Comparison of ENCODE assay signal across 8 cellular contexts in the genomic region with DNA sequence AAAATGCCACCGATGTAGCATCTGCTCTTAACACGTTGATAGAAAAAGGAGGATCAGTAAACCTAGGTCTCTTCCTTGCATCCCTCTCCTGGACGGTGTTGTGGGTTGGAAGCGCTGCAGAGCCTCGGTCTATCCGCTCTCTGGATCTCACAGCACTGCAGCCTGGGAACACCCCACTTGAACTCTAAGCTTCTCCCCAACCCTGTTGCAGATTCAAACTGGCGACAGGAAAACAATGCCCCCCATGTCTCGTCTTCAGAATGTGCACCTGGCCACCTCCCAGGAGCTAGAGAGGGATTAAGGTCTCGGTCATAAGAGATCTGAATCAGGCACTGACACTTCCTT. TPM values are rescaled to one million over a fixed set of nuclear protein-coding genes. Genes with fewer than 3 reads are reported as not detected.
DNase-seq lines count a peak whose midpoint lies in the region; ATAC-seq, FAIRE-seq and TF ChIP-seq lines count a peak whose summit lies in the region.

No MANE protein-coding gene starts in this region.

- no peak for TF ChIP-seq RAD21 in H1 (IDR thresholded peaks at IDR 0.05 in 1 of 2, conservative IDR thresholded peaks at IDR 0.05 in 1 of 2; ENCODE audit: low read depth in 2 of 2, low read length in 2 of 2)

- H4K91ac ChIP-seq in H1 (replicated peaks; ENCODE audit: insufficient read length, low read length), result no peak overlapping the region

- H3F3A ChIP-seq in neural progenitor cell (ENCODE audit: low read depth), result peaks cover 15% of the 10 kb centered on the region

- no peak overlapping the region for H3K23ac ChIP-seq in H1 (ENCODE audit: insufficient read length)

- no peak for TF ChIP-seq CTCF in BE2C (IDR thresholded peaks at IDR 0.05; ENCODE audit: low read depth, low read length)
- TF ChIP-seq CTCF in H1 (IDR thresholded peaks at IDR 0.05; ENCODE audit: control extremely low read depth in 1 of 3, insufficient read depth in 1 of 3, low read depth in 1 of 3, low read length in 3 of 3), result no peak
- no peak for TF ChIP-seq CTCF in neural progenitor cell (IDR thresholded peaks at IDR 0.05)

- peak overlapping the region; percentile 75 to 90 (median 81) for H3K9ac ChIP-seq in H1 (replicated peaks in 1 of 4; ENCODE audit: extremely low read depth in 1 of 4, low read depth in 3 of 4, low read length in 3 of 4)
- peak overlapping the region; percentile 56 for H3K9ac ChIP-seq in neural progenitor cell

- no peak overlapping the region for H2BK20ac ChIP-seq in H1 (ENCODE audit: low read length)

- no peak overlapping the region for H4K8ac ChIP-seq in H1 (ENCODE audit: extremely low read depth, insufficient read depth, low read length)

- H2AFZ ChIP-seq in H1 (ENCODE audit: low read length) (peak overlapping the region; percentile 89), neural progenitor cell (replicated peaks) (peak overlapping the region; percentile 10)

- CTCF ChIA-PET in H1 (lab: Charles Lee; ENCODE audit: partially characterized antibody), result interaction anchor here (1.1 to 13.5 kb wide), 8 partner anchors 14 to 318 kb away, joined by 3 to 247 read pairs (median 10); no protein-coding TSS in a partner anchor

- peak; percentile 1 for ATAC-seq in GM21381 (IDR thresholded peaks at IDR 0.05; ENCODE audit: unreplicated experiment)
- no peak for ATAC-seq in GM18505 (IDR thresholded peaks at IDR 0.05; ENCODE audit: unreplicated experiment)
- no peak for ATAC-seq in HG03196 (IDR thresholded peaks at IDR 0.05; ENCODE audit: unreplicated experiment)

- H3K4me3 ChIP-seq in BE2C (ENCODE audit: low read depth, low read length) (peak overlapping the region; percentile 92), SJCRH30 (peak overlapping the region; percentile 91), H1 (ENCODE audit: extremely low read depth in 1 of 4, insufficient read depth in 2 of 4, low read depth in 3 of 4, low read length in 4 of 4) (peak overlapping the region; percentile 59 to 80 (median 76)), neural progenitor cell (peak overlapping the region; percentile 62)

- H3K4me3 Mint-ChIP-seq in neural progenitor cell, result peak overlapping the region; percentile 99

- H2BK5ac ChIP-seq in H1 (ENCODE audit: low read depth, low read length), result peak overlapping the region; percentile 60

- H3K27me3 ChIP-seq in BE2C, result no peaks in the 10 kb centered on the region
- no peaks in the 10 kb centered on the region for H3K27me3 ChIP-seq in SJCRH30
- no peaks in the 10 kb centered on the region for H3K27me3 ChIP-seq in H1 (replicated peaks in 1 of 4; ENCODE audit: control insufficient read depth in 3 of 4, extremely low read depth in 1 of 4, insufficient read depth in 3 of 4, low read length in 3 of 4)
- no peaks in the 10 kb centered on the region for H3K27me3 ChIP-seq in neural progenitor cell

- POLR2A ChIA-PET in H1 (lab: Charles Lee; ENCODE audit: partially characterized antibody), result interaction anchor here (1.3 kb wide), 1 partner anchor 33 kb away, joined by 3 read pairs; no protein-coding TSS in a partner anchor

- peaks cover 17% of the 10 kb centered on the region for H3K36me3 Mint-ChIP-seq in neural progenitor cell

- H3K56ac ChIP-seq in H1 (replicated peaks; ENCODE audit: insufficient read length, low read depth, low read length), result no peak overlapping the region

- WGBS in H1 (ENCODE audit: extremely low coverage in 1 of 2, insufficient coverage in 1 of 2, insufficient read length in 1 of 2, insufficient replicate concordance in 2 of 2, low coverage in 1 of 2, low lambda C conversion rate in 2 of 2, missing lambda C conversion rate in 1 of 2), 2 experiments, result 1% methylated on average over 9 of the region's 9 CpGs; no CpG with 5 or more reads in 1 of the 2 experiments

- H3K27ac ChIP-seq in SJCRH30 (peak overlapping the region; percentile 71), H1 (ENCODE audit: low read depth, low read length) (peak overlapping the region; percentile 63), neural progenitor cell (peak overlapping the region; percentile 1)

- H4K5ac ChIP-seq in H1 (ENCODE audit: insufficient read length, low read depth, low read length), result no peak overlapping the region

- no peak overlapping the region for H2BK120ac ChIP-seq in H1 (replicated peaks; ENCODE audit: low read depth, low read length)

- no peak for FAIRE-seq in H1 (lab: Jason Lieb, UNC)

- no peak overlapping the region; the same call in 1 of the 2 replicates for H2AK5ac ChIP-seq in H1 (ENCODE audit: low read depth, low read length)

- H2BK12ac ChIP-seq in H1 (ENCODE audit: low read depth, low read length), result no peak overlapping the region; the same call in 1 of the 2 replicates

- H3K4me1 Mint-ChIP-seq in neural progenitor cell, result peaks cover 18% of the 10 kb centered on the region

- H3K36me3 ChIP-seq in BE2C (no peaks in the 10 kb centered on the region), SJCRH30 (no peaks in the 10 kb centered on the region; the same call in 1 of the 2 replicates), H1 (ENCODE audit: control insufficient read depth in 2 of 4, insufficient read depth in 4 of 4, low read length in 3 of 4) (peaks cover 0 to 8% (median 4%) of the 10 kb centered on the region in 4 experiments; a peak in 3 of 8 replicates), neural progenitor cell (no peaks in the 10 kb centered on the region)

- TF ChIP-seq POLR2A in H1 (IDR thresholded peaks at IDR 0.05; ENCODE audit: control extremely low read depth in 1 of 2, low read depth in 2 of 2, low read length in 2 of 2) (no peak; a peak in 1 of 3 replicates), GM18505 (IDR thresholded peaks at IDR 0.05; ENCODE audit: borderline replicate concordance, extremely low read depth, insufficient read depth, insufficient read length) (no peak)

- no peaks in the 10 kb centered on the region; the same call in 1 of the 2 replicates for H3K79me1 ChIP-seq in H1 (ENCODE audit: low read depth, low read length)

- no peak for TF ChIP-seq EP300 in H1 (IDR thresholded peaks at IDR 0.05; ENCODE audit: borderline replicate concordance in 1 of 2, low read depth in 2 of 2, low read length in 2 of 2)

- H3K23me2 ChIP-seq in H1 (ENCODE audit: low read depth, low read length), result peaks cover 3% of the 10 kb centered on the region; the same call in 1 of the 2 replicates

- H3K18ac ChIP-seq in H1 (ENCODE audit: extremely low read depth, low read length), result peak overlapping the region; percentile 56; the same call in 1 of the 2 replicates

- H3K79me2 ChIP-seq in H1 (ENCODE audit: control insufficient read depth in 1 of 2, insufficient read depth in 2 of 2, low read length in 2 of 2), result peaks cover 0 to 13% of the 10 kb centered on the region in 2 experiments; a peak in 2 of 4 replicates
- H3K79me2 ChIP-seq in neural progenitor cell (ENCODE audit: low read depth), result peaks cover 36% of the 10 kb centered on the region

- no peaks in the 10 kb centered on the region for H4K20me1 ChIP-seq in H1 (replicated peaks in 1 of 2; ENCODE audit: control insufficient read depth in 1 of 2, insufficient read depth in 2 of 2, low read length in 2 of 2)
- no peaks in the 10 kb centered on the region for H4K20me1 ChIP-seq in neural progenitor cell (ENCODE audit: low read depth)

- H3K4me1 ChIP-seq in BE2C (no peaks in the 10 kb centered on the region), SJCRH30 (no peaks in the 10 kb centered on the region), H1 (replicated peaks in 1 of 4; ENCODE audit: control insufficient read depth in 3 of 4, insufficient read depth in 4 of 4, low read length in 3 of 4) (peaks cover 2 to 6% (median 3%) of the 10 kb centered on the region in 4 experiments; a peak in 3 of 7 replicates), neural progenitor cell (peaks cover 10% of the 10 kb centered on the region)

- no peak overlapping the region for H3K4ac ChIP-seq in H1 (replicated peaks; ENCODE audit: insufficient read length, low read depth, low read length)

- H3K14ac ChIP-seq in H1 (ENCODE audit: insufficient read length), result no peak overlapping the region

- H3K27ac Mint-ChIP-seq in neural progenitor cell, result peak overlapping the region; percentile 96

- peaks cover 5% of the 10 kb centered on the region for H3K27me3 Mint-ChIP-seq in neural progenitor cell (ENCODE audit: insufficient read depth, low read depth)

- H3K4me2 ChIP-seq in H1 (ENCODE audit: insufficient read depth in 1 of 2, low read depth in 2 of 2, low read length in 2 of 2) (peak overlapping the region; percentile 88 to 94), neural progenitor cell (peak overlapping the region; percentile 92)

- H2BK15ac ChIP-seq in H1 (ENCODE audit: low read length), result no peak overlapping the region

- H3K9me3 Mint-ChIP-seq in neural progenitor cell, result peaks cover 24% of the 10 kb centered on the region

- H3K9me3 ChIP-seq in BE2C (no peaks in the 10 kb centered on the region), SJCRH30 (replicated peaks) (no peaks in the 10 kb centered on the region), H1 (ENCODE audit: insufficient read depth in 2 of 2, low read depth in 1 of 2, low read length in 1 of 2) (peaks cover 10 to 11% of the 10 kb centered on the region in 2 experiments; a peak in 3 of 4 replicates), neural progenitor cell (ENCODE audit: low read depth) (no peaks in the 10 kb centered on the region)

- DNase-seq in BE2C (no peak), SJCRH30 (peak; percentile 19 to 44), H1 (ENCODE audit: low read depth in 1 of 2, low spot score in 2 of 2) (no peak), neural progenitor cell (ENCODE audit: low spot score) (no peak), amniotic stem cell (lab: John Stamatoyannopoulos, UW) (no peak)

RNA-seq across cellular contexts. Expression of gene TMEM218, which starts 0.5 kb away (rescaled TPM):
- polyA plus RNA-seq in BE2C (2012; ENCODE audit: insufficient read depth, insufficient read length, low read depth), result 14.5 TPM
- 19.1 and 22.0 TPM in 2 replicates for total RNA-seq in SJCRH30 (2014; rRNA removed; shearing (Covaris generic))
- total RNA-seq in H1 (2021; fragmentation: NEBNext Ultra II Directional; extraction: Animal tissue kit (Norgen Biotek cat#: 25700)), result 17.0 and 17.3 TPM in 2 replicates
- polyA plus RNA-seq in H1 (2011; rRNA removed), result 30.5 and 33.5 TPM in 2 replicates
- polyA plus RNA-seq in H1 (2011; cell fraction: cytosol; rRNA removed), result 29.4 TPM
- 15.6 TPM for polyA plus RNA-seq in H1 (2011; cell fraction: nucleus; rRNA removed)
- 16.9 to 20.3 TPM (median 18.0 TPM) in 4 replicates for polyA plus RNA-seq in H1 (2012, experiment 1 of 2)
- 13.3 TPM for polyA plus RNA-seq in H1 (2012, experiment 2 of 2)
- polyA plus RNA-seq in H1 (2013, experiment 1 of 2), result 13.5 TPM
- 15.3 TPM for polyA plus RNA-seq in H1 (2013, experiment 2 of 2)
- 11.7 and 14.4 TPM in 2 replicates for polyA minus RNA-seq in H1 (2011; rRNA and poly(A)+ RNA removed)
- polyA minus RNA-seq in H1 (2011; cell fraction: cytosol; rRNA and poly(A)+ RNA removed), result 8.3 TPM
- 13.3 TPM for polyA minus RNA-seq in H1 (2011; cell fraction: nucleus; rRNA and poly(A)+ RNA removed)
- total RNA-seq in neural progenitor cell (ENCODE audit: low replicate concordance), result 44.1 and 47.9 TPM in 2 replicates

RNA-seq across cellular contexts. Expression of gene SLC37A2, which starts 47.9 kb away (rescaled TPM):
- polyA plus RNA-seq in BE2C (2012; ENCODE audit: insufficient read depth, insufficient read length, low read depth), result 1.1 TPM
- total RNA-seq in SJCRH30 (2014; rRNA removed; shearing (Covaris generic)), result 2.9 and 4.0 TPM in 2 replicates
- 1.1 and 1.3 TPM in 2 replicates for total RNA-seq in H1 (2021; fragmentation: NEBNext Ultra II Directional; extraction: Animal tissue kit (Norgen Biotek cat#: 25700))
- polyA plus RNA-seq in H1 (2011; rRNA removed), result 1.9 and 2.0 TPM in 2 replicates
- polyA plus RNA-seq in H1 (2011; cell fraction: cytosol; rRNA removed), result 2.3 TPM
- polyA plus RNA-seq in H1 (2011; cell fraction: nucleus; rRNA removed), result 5.3 TPM
- polyA plus RNA-seq in H1 (2012, experiment 1 of 2), result 1.4 to 1.9 TPM (median 1.7 TPM) in 4 replicates
- 0.96 TPM for polyA plus RNA-seq in H1 (2012, experiment 2 of 2)
- polyA plus RNA-seq in H1 (2013, experiment 1 of 2), result 0.95 TPM
- 0.75 TPM for polyA plus RNA-seq in H1 (2013, experiment 2 of 2)
- polyA minus RNA-seq in H1 (2011; rRNA and poly(A)+ RNA removed), result 2.1 and 3.3 TPM in 2 replicates
- polyA minus RNA-seq in H1 (2011; cell fraction: cytosol; rRNA and poly(A)+ RNA removed), result 1.2 TPM
- polyA minus RNA-seq in H1 (2011; cell fraction: nucleus; rRNA and poly(A)+ RNA removed), result 3.2 TPM
- total RNA-seq in neural progenitor cell (ENCODE audit: low replicate concordance), result 1.4 and 3.3 TPM in 2 replicates

RNA-seq across cellular contexts. Expression of gene PKNOX2, which starts 53.6 kb away (rescaled TPM):
- polyA plus RNA-seq in BE2C (2012; ENCODE audit: insufficient read depth, insufficient read length, low read depth), result not detected
- 13.1 and 15.1 TPM in 2 replicates for total RNA-seq in SJCRH30 (2014; rRNA removed; shearing (Covaris generic))
- 1.9 and 2.0 TPM in 2 replicates for total RNA-seq in H1 (2021; fragmentation: NEBNext Ultra II Directional; extraction: Animal tissue kit (Norgen Biotek cat#: 25700))
- 2.0 and 2.5 TPM in 2 replicates for polyA plus RNA-seq in H1 (2011; rRNA removed)
- 1.3 TPM for polyA plus RNA-seq in H1 (2011; cell fraction: cytosol; rRNA removed)
- polyA plus RNA-seq in H1 (2011; cell fraction: nucleus; rRNA removed), result 2.1 TPM
- polyA plus RNA-seq in H1 (2012, experiment 1 of 2), result 2.4 to 3.4 TPM (median 2.8 TPM) in 4 replicates
- 1.4 TPM for polyA plus RNA-seq in H1 (2012, experiment 2 of 2)
- polyA plus RNA-seq in H1 (2013, experiment 1 of 2), result 0.26 TPM
- 0.24 TPM for polyA plus RNA-seq in H1 (2013, experiment 2 of 2)
- 1.8 and 1.9 TPM in 2 replicates for polyA minus RNA-seq in H1 (2011; rRNA and poly(A)+ RNA removed)
- 1.4 TPM for polyA minus RNA-seq in H1 (2011; cell fraction: cytosol; rRNA and poly(A)+ RNA removed)
- polyA minus RNA-seq in H1 (2011; cell fraction: nucleus; rRNA and poly(A)+ RNA removed), result 5.6 TPM
- total RNA-seq in neural progenitor cell (ENCODE audit: low replicate concordance), result 4.3 and 7.2 TPM in 2 replicates

Comparison
In these comparisons a context has a peak if more than half of its experiments do, and no peak if none do; other contexts are left out.
1. DNase-seq: peak in SJCRH30 (2 of 2); none in BE2C (single experiment), H1 (0 of 2), neural progenitor cell (single experiment) and amniotic stem cell (single experiment).
2. H3K27ac ChIP-seq: peak in every context shown above with its lines; median percentile 71 in SJCRH30; 63 in H1; 1 in neural progenitor cell.
3. Peak in every context shown above with its lines, with median percentiles within 50 percentile points of each other: H3K4me3 ChIP-seq.